Comparison of ENCODE assay signal across 28 cellular contexts in the genomic region with DNA sequence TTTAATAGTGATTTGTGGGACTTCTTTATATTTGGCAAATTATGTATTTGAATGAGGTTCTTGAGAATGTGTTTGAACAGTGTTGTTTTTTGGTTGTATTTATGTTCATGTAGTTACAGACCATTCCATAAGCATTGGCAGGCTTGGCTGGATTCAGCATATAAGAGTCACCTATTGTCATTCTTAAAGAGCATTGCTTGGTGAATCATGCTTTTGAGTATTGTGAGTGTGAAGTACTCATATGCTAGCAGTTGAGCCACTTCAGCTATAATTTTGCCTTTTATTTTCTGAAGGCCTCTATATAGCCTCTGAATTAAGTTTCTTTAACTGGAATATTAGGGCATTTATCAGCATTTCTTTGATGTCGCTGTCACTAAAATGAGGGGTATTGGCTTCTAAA.
DNase-seq lines count a peak whose midpoint lies in the region; ATAC-seq and TF ChIP-seq lines count a peak whose summit lies in the region.
"Had no signal": no experiment of that assay in that cellular context is flagged by ENCODE, and none has a peak within 500 bp of the region (broad histone marks: within the 10 kb centered on the region; RNA-seq: fewer than 3 reads in every experiment).

No MANE protein-coding gene starts in this region.

- H3K36me3 Mint-ChIP-seq in activated T-helper 17 cell treated with anti-CD3 and anti-CD28 coated beads, Interleukin-2, amount 50 U/mL, for 72 hours (ENCODE audit: low read depth) = peaks cover 100% of the 10 kb centered on the region

- ATAC-seq in activated T-helper 17 cell treated with anti-CD3 and anti-CD28 coated beads, Interleukin-2, amount 50 U/mL, for 72 hours (replicated peaks) = peak; percentile 47
- ATAC-seq in GM21367 (IDR thresholded peaks at IDR 0.05; ENCODE audit: unreplicated experiment) = no peak
- ATAC-seq: GM12878; HCT116; heart left ventricle; naive thymus-derived CD4-positive, alpha-beta T cell; Panc1; pancreas; SK-N-SH treated with all-trans-retinoic acid at 6 μM for 48 hours had no signal

- DNase-seq in AG10803 (ENCODE audit: low read depth) (peak; percentile 25), HCEC 1CT (peak; percentile 10), fibroblast of the aortic adventitia (ENCODE audit: low read depth) (peak; percentile 54), AML-193 (lab: John Stamatoyannopoulos, UW) (no peak), SIG-M5 treated with dmso at 0.1 percent for 504 hours (lab: John Stamatoyannopoulos, UW; ENCODE audit: unreplicated experiment) (no peak)
- no peak for DNase-seq in stimulated activated naive CD4-positive, alpha-beta T cell (lab: John Stamatoyannopoulos, UW)
- DNase-seq: activated CD4-positive, alpha-beta T cell treated with anti-CD3 and anti-CD28 coated beads for 1 hour; COR-L47; GDM1; heart left ventricle; naive thymus-derived CD4-positive, alpha-beta T cell; NCI-H1092 treated with DMSO at 0.1 percent for 48 hours; NCI-H774; pancreas; stimulated activated CD4-positive, alpha-beta T cell treated with anti-CD3 and anti-CD28 coated beads, Interleukin-4, amount 100 ng/mL, for 1 hour; T-helper 9 cell had no signal

- no peaks in the 10 kb centered on the region for H3K27me3 Mint-ChIP-seq in activated T-helper 17 cell treated with anti-CD3 and anti-CD28 coated beads, Interleukin-2, amount 50 U/mL, for 72 hours
- H3K27me3 Mint-ChIP-seq: brain; dendritic cell treated with granulocyte-macrophage colony-stimulating factor and Interleukin-4, amounts not matched to agents 40 ng/mL and 50 ng/mL, for 4 days; memory B cell; naive thymus-derived CD4-positive, alpha-beta T cell had no signal

- peaks cover 11% of the 10 kb centered on the region for H3K4me1 Mint-ChIP-seq in activated T-helper 17 cell treated with anti-CD3 and anti-CD28 coated beads, Interleukin-2, amount 50 U/mL, for 72 hours

- no peak for TF ChIP-seq CTCF in AG10803 (conservative IDR thresholded peaks at IDR 0.05; ENCODE audit: low read length)
- no peak for TF ChIP-seq CTCF in fibroblast of the aortic adventitia (IDR thresholded peaks at IDR 0.05; ENCODE audit: insufficient read depth, low read length)

- H3K27ac Mint-ChIP-seq in activated T-helper 17 cell treated with anti-CD3 and anti-CD28 coated beads, Interleukin-2, amount 50 U/mL, for 72 hours = no peak overlapping the region
- H3K27ac Mint-ChIP-seq: activated naive CD4-positive, alpha-beta T cell treated with anti-CD3 and anti-CD28 coated beads, Interleukin-2, amount 50 U/mL, for 72 hours; dendritic cell treated with granulocyte-macrophage colony-stimulating factor and Interleukin-4, amounts not matched to agents 40 ng/mL and 50 ng/mL, for 4 days; memory B cell had no signal

- no peak overlapping the region for H3K4me3 Mint-ChIP-seq in activated T-helper 17 cell treated with anti-CD3 and anti-CD28 coated beads, Interleukin-2, amount 50 U/mL, for 72 hours
- H3K4me3 Mint-ChIP-seq: brain; dendritic cell treated with granulocyte-macrophage colony-stimulating factor and Interleukin-4, amounts not matched to agents 40 ng/mL and 50 ng/mL, for 4 days; memory B cell; naive thymus-derived CD4-positive, alpha-beta T cell had no signal

- H3K4me3 ChIP-seq in AG10803 (ENCODE audit: low read length) (no peak overlapping the region), fibroblast of the aortic adventitia (ENCODE audit: low read depth, low read length) (no peak overlapping the region)
- H3K4me3 ChIP-seq: GM12878, heart left ventricle, pancreas, skin epidermis, vagina had no signal

- no peaks in the 10 kb centered on the region for H3K9me3 Mint-ChIP-seq in activated T-helper 17 cell treated with anti-CD3 and anti-CD28 coated beads, Interleukin-2, amount 50 U/mL, for 72 hours
- H3K9me3 Mint-ChIP-seq: activated naive CD4-positive, alpha-beta T cell treated with anti-CD3 and anti-CD28 coated beads, Interleukin-2, amount 50 U/mL, for 72 hours; brain; dendritic cell treated with granulocyte-macrophage colony-stimulating factor and Interleukin-4, amounts not matched to agents 40 ng/mL and 50 ng/mL, for 4 days; memory B cell; naive thymus-derived CD4-positive, alpha-beta T cell had no signal

Comparison
In these comparisons a context has a peak if more than half of its experiments do, and no peak if none do; other contexts are left out.
1. DNase-seq: peak in AG10803 (single experiment), HCEC 1CT (single experiment) and fibroblast of the aortic adventitia (single experiment); none in stimulated activated naive CD4-positive, alpha-beta T cell (0 of 6), AML-193 (0 of 2) and SIG-M5 treated with dmso at 0.1 percent for 504 hours (single experiment).